In genomic region chr17:1089915-1090314, GRCh38 we compare ENCODE assay signal across 14 cellular contexts.
DNase-seq lines count a peak whose midpoint lies in the region; ATAC-seq, FAIRE-seq and TF ChIP-seq lines count a peak whose summit lies in the region.
"Had no signal": no experiment of that assay in that cellular context is flagged by ENCODE, and none has a peak within 500 bp of the region (broad histone marks: within the 10 kb centered on the region; RNA-seq: fewer than 3 reads in every experiment).

No MANE protein-coding gene starts in this region.

- H3K9me3 ChIP-seq in lower lobe of right lung (no peaks in the 10 kb centered on the region), thoracic aorta (no peaks in the 10 kb centered on the region)
- H3K9me3 ChIP-seq: psoas muscle had no signal

- no peak for FAIRE-seq in GM19239 (lab: Jason Lieb, UNC)

- no peak for TF ChIP-seq POLR2A in NB4 (IDR thresholded peaks at IDR 0.05; ENCODE audit: extremely low read depth, insufficient read length)

- TF ChIP-seq CTCF in NB4 (IDR thresholded peaks at IDR 0.05; ENCODE audit: low read depth, low read length) (no peak), lower lobe of right lung (IDR thresholded peaks at IDR 0.05) (no peak), thoracic aorta (IDR thresholded peaks at IDR 0.05) (no peak)

- H3K4me1 ChIP-seq in lower lobe of right lung = peaks cover 57% of the 10 kb centered on the region
- peaks cover 30 to 50% of the 10 kb centered on the region in 2 donors for H3K4me1 ChIP-seq in thoracic aorta (ENCODE audit: control insufficient read depth in 1 of 2, low read depth in 2 of 2)

- H3K27ac ChIP-seq in caudate nucleus (ENCODE audit: low read depth, low read length) (peak overlapping the region; percentile 67), lower lobe of right lung (peak overlapping the region; percentile 74), thoracic aorta (peak overlapping the region; percentile 89 to 90)
- H3K27ac ChIP-seq: psoas muscle had no signal

- intact Hi-C loops in lower lobe of right lung (cut with DNase I) = no loop called here

- ATAC-seq in lower lobe of right lung = peak; percentile 58 to 77
- ATAC-seq in thoracic aorta (ENCODE audit: insufficient number of reproducible peaks, low FRiP score, low read depth) = no peak
- ATAC-seq: activated naive CD4-positive, alpha-beta T cell treated with anti-CD3 and anti-CD28 coated beads, Interleukin-2, amount 50 U/mL, for 72 hours had no signal

- H3K27me3 ChIP-seq in lower lobe of right lung (ENCODE audit: low read depth) = no peaks in the 10 kb centered on the region
- no peaks in the 10 kb centered on the region for H3K27me3 ChIP-seq in thoracic aorta (replicated peaks; ENCODE audit: insufficient read depth)

- DNase-seq in NB4 (ENCODE audit: low read depth) (peak; percentile 78), caudate nucleus (lab: John Stamatoyannopoulos, UW) (peak in 20 of 61 donors; percentile 13 to 74 (median 43)), lower lobe of right lung (peak; percentile 87), thoracic aorta (ENCODE audit: low spot score) (no peak), GM19239 (ENCODE audit: insufficient read length, low spot score) (no peak), NCI-H1417 treated with DMSO at 0.1 percent for 48 hours (lab: John Stamatoyannopoulos, UW) (no peak)
- DNase-seq in stimulated activated CD8-positive, alpha-beta memory T cell treated with anti-CD3 and anti-CD28 coated beads, Interleukin-4, amount 100 ng/mL, for 48 hours = no peak
- DNase-seq: glutamatergic neuron; KG1; NCI-H2171; psoas muscle; stimulated activated CD4-positive, alpha-beta T cell treated with anti-CD3 and anti-CD28 coated beads, Interleukin-2, amount 100 ng/mL, for 48 hours; stimulated activated naive CD4-positive, alpha-beta T cell had no signal

- H3K4me3 ChIP-seq in NB4 (ENCODE audit: low read depth, low read length) (no peak overlapping the region), lower lobe of right lung (no peak overlapping the region), thoracic aorta (no peak overlapping the region)
- H3K4me3 ChIP-seq: psoas muscle had no signal

- H3K36me3 ChIP-seq in lower lobe of right lung = peaks cover 62% of the 10 kb centered on the region
- peaks cover 34% of the 10 kb centered on the region for H3K36me3 ChIP-seq in thoracic aorta

Comparison
In these comparisons a context has a peak if more than half of its experiments do, and no peak if none do; other contexts are left out.
1. DNase-seq: peak in NB4 (single experiment) and lower lobe of right lung (single experiment); none in thoracic aorta (single experiment), stimulated activated CD8-positive, alpha-beta memory T cell treated with anti-CD3 and anti-CD28 coated beads, Interleukin-4, amount 100 ng/mL, for 48 hours (single experiment), GM19239 (single experiment) and NCI-H1417 treated with DMSO at 0.1 percent for 48 hours (single experiment).
2. Peak in every context shown above with its lines, with median percentiles within 50 percentile points of each other: H3K27ac ChIP-seq.